In the genomic region with DNA sequence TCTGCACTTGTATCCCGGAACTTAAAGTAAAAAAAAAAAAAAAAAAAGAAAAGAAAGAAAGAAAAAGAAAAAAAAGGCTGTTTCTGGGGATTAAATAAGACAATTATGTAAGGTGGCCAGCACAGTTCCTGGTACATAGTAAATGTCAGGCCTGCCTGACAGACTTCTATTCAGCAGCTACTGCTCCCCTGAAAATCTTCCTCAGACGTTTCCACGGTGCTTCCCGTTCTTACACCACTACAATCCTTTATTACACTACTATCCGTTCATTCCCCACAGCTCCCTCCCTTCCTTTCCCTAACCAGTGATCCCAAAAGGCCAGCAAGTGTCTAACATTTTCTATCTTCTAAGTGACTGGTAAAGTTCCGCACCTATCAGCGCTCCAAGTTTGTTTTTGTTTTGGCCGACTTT, we compare ENCODE assay signal across 8 cellular contexts. TPM values are rescaled to one million over a fixed set of nuclear protein-coding genes. Genes with fewer than 3 reads are reported as not detected.
DNase-seq lines count a peak whose midpoint lies in the region; ATAC-seq and TF ChIP-seq lines count a peak whose summit lies in the region.

No MANE protein-coding gene starts in this region.

- H3K36me3 ChIP-seq in body of pancreas (replicated peaks in 1 of 2; ENCODE audit: insufficient read depth in 1 of 2, low read depth in 2 of 2) (no peaks in the 10 kb centered on the region), lower lobe of right lung (peaks cover 6% of the 10 kb centered on the region), tibial nerve (no peaks in the 10 kb centered on the region)

- peak overlapping the region; percentile 91 to 99 for H3K4me3 ChIP-seq in body of pancreas
- H3K4me3 ChIP-seq in lower lobe of right lung: peak overlapping the region; percentile 83
- peak overlapping the region; percentile 67 to 96 (median 77) for H3K4me3 ChIP-seq in tibial nerve

- 6 to 10% methylated on average over 8 of the region's 8 CpGs for WGBS in body of pancreas, 2 donors
- 7 to 8% methylated on average over 8 of the region's 8 CpGs for WGBS in tibial nerve, 2 donors

- peak; percentile 21 for ATAC-seq in body of pancreas
- peak; percentile 0 to 30 for ATAC-seq in lower lobe of right lung

- H3K4me1 ChIP-seq in body of pancreas (peaks cover 18% of the 10 kb centered on the region), lower lobe of right lung (peaks cover 25% of the 10 kb centered on the region), tibial nerve (peaks cover 0 to 30% (median 7%) of the 10 kb centered on the region in 4 donors)

- TF ChIP-seq EP300 in tibial nerve (IDR thresholded peaks at IDR 0.05): no peak

- TF ChIP-seq CTCF in body of pancreas (IDR thresholded peaks at IDR 0.05) (peak in 1 of 7 experiments; percentile 11), lower lobe of right lung (IDR thresholded peaks at IDR 0.05) (no peak), tibial nerve (IDR thresholded peaks at IDR 0.05) (no peak)

- H3K27ac ChIP-seq in body of pancreas: peak overlapping the region; percentile 79 to 99 (median 96)
- H3K27ac ChIP-seq in lower lobe of right lung: peak overlapping the region; percentile 100
- H3K27ac ChIP-seq in tibial nerve: peak overlapping the region; percentile 89 to 100 (median 99)

- H3K9me3 ChIP-seq in body of pancreas (no peaks in the 10 kb centered on the region), lower lobe of right lung (no peaks in the 10 kb centered on the region), tibial nerve (no peaks in the 10 kb centered on the region)

- intact Hi-C loops in body of pancreas (cut with DNase I): no loop called here
- intact Hi-C loops in lower lobe of right lung (cut with DNase I): no loop called here

- TF ChIP-seq POLR2A in body of pancreas (IDR thresholded peaks at IDR 0.05) (no peak), tibial nerve (IDR thresholded peaks at IDR 0.05) (no peak)

- no peaks in the 10 kb centered on the region for H3K27me3 ChIP-seq in body of pancreas
- H3K27me3 ChIP-seq in lower lobe of right lung (ENCODE audit: low read depth): no peaks in the 10 kb centered on the region
- no peaks in the 10 kb centered on the region for H3K27me3 ChIP-seq in tibial nerve

- DNase-seq in COLO829 (ENCODE audit: low spot score) (peak; percentile 11), HS-27A (ENCODE audit: low read depth) (peak; percentile 33), body of pancreas (peak in 1 of 4 donors; percentile 7), lower lobe of right lung (no peak), tibial nerve (ENCODE audit: low spot score in 2 of 2) (peak in 1 of 2 donors; percentile 33), OCI-M2 (lab: John Stamatoyannopoulos, UW; ENCODE audit: unreplicated experiment) (no peak)
- DNase-seq in stimulated activated CD4-positive, alpha-beta T cell treated with anti-CD3 and anti-CD28 coated beads, Interleukin-4, amount 100 ng/mL, for 24 hours: no peak
- no peak for DNase-seq in stimulated activated CD4-positive, alpha-beta T cell treated with anti-CD3 and anti-CD28 coated beads, Interleukin-15, amount 100 ng/mL, for 24 hours

RNA-seq across cellular contexts. Expression of gene RB1, which starts 0.6 kb away (rescaled TPM):
- 10 to 100 TPM; 20.5 to 28.0 TPM for total RNA-seq in body of pancreas
- 38.1 TPM for total RNA-seq in lower lobe of right lung
- 10 to 100 TPM; 31.0 to 59.7 (median 45.1) TPM for total RNA-seq in tibial nerve

Comparison
In these comparisons a context has a peak if more than half of its experiments do, and no peak if none do; other contexts are left out.
1. DNase-seq: peak in COLO829 (single experiment) and HS-27A (single experiment); none in lower lobe of right lung (single experiment), stimulated activated CD4-positive, alpha-beta T cell treated with anti-CD3 and anti-CD28 coated beads, Interleukin-4, amount 100 ng/mL, for 24 hours (single experiment), stimulated activated CD4-positive, alpha-beta T cell treated with anti-CD3 and anti-CD28 coated beads, Interleukin-15, amount 100 ng/mL, for 24 hours (single experiment) and OCI-M2 (single experiment).
2. Peak in every context shown above with its lines, with median percentiles within 50 percentile points of each other: H3K27ac ChIP-seq and H3K4me3 ChIP-seq.